ENCODE assay signal across 1 cellular context in genomic region chr16:27369806-27370205, GRCh38.
TF ChIP-seq lines count a peak whose summit lies in the region.

No MANE protein-coding gene starts in this region.

TF ChIP-seq in GM12878, 131 proteins besides CTCF, POLR2A, EP300 and RAD21:
- TF ChIP-seq, protein P1, sequence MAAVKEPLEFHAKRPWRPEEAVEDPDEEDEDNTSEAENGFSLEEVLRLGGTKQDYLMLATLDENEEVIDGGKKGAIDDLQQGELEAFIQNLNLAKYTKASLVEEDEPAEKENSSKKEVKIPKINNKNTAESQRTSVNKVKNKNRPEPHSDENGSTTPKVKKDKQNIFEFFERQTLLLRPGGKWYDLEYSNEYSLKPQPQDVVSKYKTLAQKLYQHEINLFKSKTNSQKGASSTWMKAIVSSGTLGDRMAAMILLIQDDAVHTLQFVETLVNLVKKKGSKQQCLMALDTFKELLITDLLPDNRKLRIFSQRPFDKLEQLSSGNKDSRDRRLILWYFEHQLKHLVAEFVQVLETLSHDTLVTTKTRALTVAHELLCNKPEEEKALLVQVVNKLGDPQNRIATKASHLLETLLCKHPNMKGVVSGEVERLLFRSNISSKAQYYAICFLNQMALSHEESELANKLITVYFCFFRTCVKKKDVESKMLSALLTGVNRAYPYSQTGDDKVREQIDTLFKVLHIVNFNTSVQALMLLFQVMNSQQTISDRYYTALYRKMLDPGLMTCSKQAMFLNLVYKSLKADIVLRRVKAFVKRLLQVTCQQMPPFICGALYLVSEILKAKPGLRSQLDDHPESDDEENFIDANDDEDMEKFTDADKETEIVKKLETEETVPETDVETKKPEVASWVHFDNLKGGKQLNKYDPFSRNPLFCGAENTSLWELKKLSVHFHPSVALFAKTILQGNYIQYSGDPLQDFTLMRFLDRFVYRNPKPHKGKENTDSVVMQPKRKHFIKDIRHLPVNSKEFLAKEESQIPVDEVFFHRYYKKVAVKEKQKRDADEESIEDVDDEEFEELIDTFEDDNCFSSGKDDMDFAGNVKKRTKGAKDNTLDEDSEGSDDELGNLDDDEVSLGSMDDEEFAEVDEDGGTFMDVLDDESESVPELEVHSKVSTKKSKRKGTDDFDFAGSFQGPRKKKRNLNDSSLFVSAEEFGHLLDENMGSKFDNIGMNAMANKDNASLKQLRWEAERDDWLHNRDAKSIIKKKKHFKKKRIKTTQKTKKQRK (IDR thresholded peaks at IDR 0.05; ENCODE audit: low read depth, low read length), result no peak
- TF ChIP-seq ZNF24 (IDR thresholded peaks at IDR 0.05) (no peak), ETV6 (conservative IDR thresholded peaks at IDR 0.05 in 1 of 2, IDR thresholded peaks at IDR 0.05 in 1 of 2; ENCODE audit: borderline replicate concordance in 1 of 2, low read depth in 1 of 2) (no peak), MEF2B (IDR thresholded peaks at IDR 0.05; ENCODE audit: partially characterized antibody, poor library complexity, severe bottlenecking) (no peak), HDAC6 (IDR thresholded peaks at IDR 0.05; ENCODE audit: unreplicated experiment) (no peak), WRNIP1 (IDR thresholded peaks at IDR 0.05; ENCODE audit: borderline replicate concordance, low read depth, low read length) (no peak), IKZF2 (IDR thresholded peaks at IDR 0.05) (0 out of 4 replicates have a peak, but pooled peaks of 1 of the 2 experiments have one; percentile 34), POLR2AphosphoS2 (IDR thresholded peaks at IDR 0.05; ENCODE audit: low read depth, low read length) (no peak), NR2F1 (conservative IDR thresholded peaks at IDR 0.05) (peak; percentile 45)
TF ChIP-seq in GM12878: peak in this region for 2.
